Comparison of ENCODE assay signal across 8 cellular contexts in the genomic region with DNA sequence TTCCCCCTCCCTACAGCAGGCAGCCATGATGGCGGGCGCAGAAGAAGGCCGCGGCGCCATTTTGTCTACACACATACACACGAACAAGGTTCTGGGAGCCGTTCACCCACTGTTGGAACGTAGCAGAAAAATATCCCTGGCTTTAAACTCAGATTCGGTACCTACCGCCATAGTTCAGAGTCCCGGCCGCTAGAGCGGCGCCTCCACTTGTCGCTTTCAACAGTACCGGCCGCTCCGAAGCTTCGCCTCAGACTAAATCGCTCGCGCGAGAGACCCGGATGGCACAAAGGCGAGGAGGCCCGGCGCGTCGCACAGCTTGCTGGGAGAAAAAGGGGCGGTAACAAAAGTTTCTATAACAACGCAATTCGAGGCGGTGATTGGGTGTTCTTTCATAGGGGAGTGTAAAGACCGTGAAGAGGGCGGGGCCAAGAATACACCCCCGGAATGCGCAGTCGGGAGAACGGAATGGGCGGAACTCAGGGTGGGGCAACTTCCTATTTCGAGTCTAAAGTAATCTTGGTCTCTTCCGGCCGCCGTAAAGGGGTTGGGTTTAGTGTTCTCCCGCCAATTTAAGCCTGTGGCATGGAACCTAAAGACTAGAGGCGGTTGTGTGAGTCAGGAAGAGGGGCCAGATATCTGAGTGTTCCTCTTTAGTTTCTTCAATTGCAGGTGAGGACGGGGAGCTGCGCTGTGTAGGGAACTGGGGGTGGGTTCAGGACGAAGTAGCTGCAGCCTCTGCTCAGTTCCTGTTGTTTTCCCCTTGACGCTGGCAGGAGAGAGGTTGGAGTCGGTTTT. TPM values are rescaled to one million over a fixed set of nuclear protein-coding genes. Genes with fewer than 3 reads are reported as not detected.
DNase-seq lines count a peak whose midpoint lies in the region; ATAC-seq and TF ChIP-seq lines count a peak whose summit lies in the region.

A gene with protein sequence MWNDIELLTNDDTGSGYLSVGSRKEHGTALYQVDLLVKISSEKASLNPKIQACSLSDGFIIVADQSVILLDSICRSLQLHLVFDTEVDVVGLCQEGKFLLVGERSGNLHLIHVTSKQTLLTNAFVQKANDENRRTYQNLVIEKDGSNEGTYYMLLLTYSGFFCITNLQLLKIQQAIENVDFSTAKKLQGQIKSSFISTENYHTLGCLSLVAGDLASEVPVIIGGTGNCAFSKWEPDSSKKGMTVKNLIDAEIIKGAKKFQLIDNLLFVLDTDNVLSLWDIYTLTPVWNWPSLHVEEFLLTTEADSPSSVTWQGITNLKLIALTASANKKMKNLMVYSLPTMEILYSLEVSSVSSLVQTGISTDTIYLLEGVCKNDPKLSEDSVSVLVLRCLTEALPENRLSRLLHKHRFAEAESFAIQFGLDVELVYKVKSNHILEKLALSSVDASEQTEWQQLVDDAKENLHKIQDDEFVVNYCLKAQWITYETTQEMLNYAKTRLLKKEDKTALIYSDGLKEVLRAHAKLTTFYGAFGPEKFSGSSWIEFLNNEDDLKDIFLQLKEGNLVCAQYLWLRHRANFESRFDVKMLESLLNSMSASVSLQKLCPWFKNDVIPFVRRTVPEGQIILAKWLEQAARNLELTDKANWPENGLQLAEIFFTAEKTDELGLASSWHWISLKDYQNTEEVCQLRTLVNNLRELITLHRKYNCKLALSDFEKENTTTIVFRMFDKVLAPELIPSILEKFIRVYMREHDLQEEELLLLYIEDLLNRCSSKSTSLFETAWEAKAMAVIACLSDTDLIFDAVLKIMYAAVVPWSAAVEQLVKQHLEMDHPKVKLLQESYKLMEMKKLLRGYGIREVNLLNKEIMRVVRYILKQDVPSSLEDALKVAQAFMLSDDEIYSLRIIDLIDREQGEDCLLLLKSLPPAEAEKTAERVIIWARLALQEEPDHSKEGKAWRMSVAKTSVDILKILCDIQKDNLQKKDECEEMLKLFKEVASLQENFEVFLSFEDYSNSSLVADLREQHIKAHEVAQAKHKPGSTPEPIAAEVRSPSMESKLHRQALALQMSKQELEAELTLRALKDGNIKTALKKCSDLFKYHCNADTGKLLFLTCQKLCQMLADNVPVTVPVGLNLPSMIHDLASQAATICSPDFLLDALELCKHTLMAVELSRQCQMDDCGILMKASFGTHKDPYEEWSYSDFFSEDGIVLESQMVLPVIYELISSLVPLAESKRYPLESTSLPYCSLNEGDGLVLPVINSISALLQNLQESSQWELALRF (N-terminal part only) (plus strand): TSS at position 567 of the 795 bp plus-strand sequence. CDS start 2,815 bp downstream, outside the sequence.
A gene with protein sequence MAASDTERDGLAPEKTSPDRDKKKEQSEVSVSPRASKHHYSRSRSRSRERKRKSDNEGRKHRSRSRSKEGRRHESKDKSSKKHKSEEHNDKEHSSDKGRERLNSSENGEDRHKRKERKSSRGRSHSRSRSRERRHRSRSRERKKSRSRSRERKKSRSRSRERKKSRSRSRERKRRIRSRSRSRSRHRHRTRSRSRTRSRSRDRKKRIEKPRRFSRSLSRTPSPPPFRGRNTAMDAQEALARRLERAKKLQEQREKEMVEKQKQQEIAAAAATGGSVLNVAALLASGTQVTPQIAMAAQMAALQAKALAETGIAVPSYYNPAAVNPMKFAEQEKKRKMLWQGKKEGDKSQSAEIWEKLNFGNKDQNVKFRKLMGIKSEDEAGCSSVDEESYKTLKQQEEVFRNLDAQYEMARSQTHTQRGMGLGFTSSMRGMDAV (minus strand): TSS at position 254 of the 795 bp plus-strand sequence. CDS start 83 bp downstream, at position 171.

- peaks cover 30 to 37% of the 10 kb centered on the region in 2 donors for H3K4me1 ChIP-seq in naive thymus-derived CD4-positive, alpha-beta T cell (ENCODE audit: control insufficient read depth in 2 of 2, insufficient read depth in 2 of 2, low read length in 2 of 2)

- DNase-seq in EH (ENCODE audit: low read depth), result peak; percentile 100
- DNase-seq in GOT3 (lab: John Stamatoyannopoulos, UW), result peak; percentile 94
- peak; percentile 99 for DNase-seq in LNCaP clone FGC (ENCODE audit: low read depth)
- peak; percentile 99 for DNase-seq in RPMI8226
- peak; percentile 93 to 96 for DNase-seq in activated T-helper 1 cell treated with anti-CD3 and anti-CD28 coated beads, Interleukin-2, amount 50 U/mL, for 16 hours (ENCODE audit: low read depth in 1 of 2, low spot score in 1 of 2)
- DNase-seq in fibroblast of mammary gland (ENCODE audit: low read depth), result peak; percentile 100
- DNase-seq in naive thymus-derived CD4-positive, alpha-beta T cell, result peak; percentile 87 to 99 (median 99)
- DNase-seq in stimulated activated naive B cell treated with anti-CD40 and anti-IgM and Interleukin-4, amounts not matched to agents 10 μg/mL and 1 μg/mL and 100 μg/mL, for 72 hours, result peak; percentile 98

- no peaks in the 10 kb centered on the region for H3K9me3 Mint-ChIP-seq in naive thymus-derived CD4-positive, alpha-beta T cell
- no peaks in the 10 kb centered on the region for H3K9me3 Mint-ChIP-seq in stimulated activated naive B cell treated with anti-CD40 and anti-IgM and Interleukin-4, amounts not matched to agents 10 μg/mL and 1 μg/mL and 100 μg/mL, for 72 hours

- H3K4me3 ChIP-seq in LNCaP clone FGC (ENCODE audit: low read depth, low read length), result peak within 1 kb of the TSS; percentile 95
- peak within 1 kb of the TSS; percentile 87 for H3K4me3 ChIP-seq in fibroblast of mammary gland (ENCODE audit: control insufficient read depth, low read depth, low read length)
- peak within 1 kb of the TSS; percentile 86 for H3K4me3 ChIP-seq in naive thymus-derived CD4-positive, alpha-beta T cell (ENCODE audit: low read length)

- CTCF ChIA-PET in naive thymus-derived CD4-positive, alpha-beta T cell (lab: Charles Lee), result interaction anchor here (1.1 kb wide), 1 partner anchor 26 kb away, joined by 8 read pairs; a partner anchor contains a TSS

- no peaks in the 10 kb centered on the region for H3K27me3 Mint-ChIP-seq in naive thymus-derived CD4-positive, alpha-beta T cell
- H3K27me3 Mint-ChIP-seq in stimulated activated naive B cell treated with anti-CD40 and anti-IgM and Interleukin-4, amounts not matched to agents 10 μg/mL and 1 μg/mL and 100 μg/mL, for 72 hours, result no peaks in the 10 kb centered on the region

- POLR2A ChIA-PET in naive thymus-derived CD4-positive, alpha-beta T cell (lab: Charles Lee), result interaction anchor here (0.7 to 4.9 kb wide), 19 partner anchors 8 to 1305 kb away, joined by 3 to 115 read pairs (median 4); a partner anchor contains a TSS

- H3K4me1 Mint-ChIP-seq in naive thymus-derived CD4-positive, alpha-beta T cell, result peaks cover 24 to 41% (median 36%) of the 10 kb centered on the region in 7 donors
- H3K4me1 Mint-ChIP-seq in stimulated activated naive B cell treated with anti-CD40 and anti-IgM and Interleukin-4, amounts not matched to agents 10 μg/mL and 1 μg/mL and 100 μg/mL, for 72 hours, result peaks cover 16 to 26% of the 10 kb centered on the region in 2 donors

- H3K36me3 Mint-ChIP-seq in naive thymus-derived CD4-positive, alpha-beta T cell, result peaks cover 0 to 21% (median 8%) of the 10 kb centered on the region in 5 donors
- H3K36me3 Mint-ChIP-seq in stimulated activated naive B cell treated with anti-CD40 and anti-IgM and Interleukin-4, amounts not matched to agents 10 μg/mL and 1 μg/mL and 100 μg/mL, for 72 hours, result peaks cover 9 to 25% of the 10 kb centered on the region in 2 donors

- intact Hi-C loops in naive thymus-derived CD4-positive, alpha-beta T cell (cut with micrococcal nuclease), result loop anchor here (1.0 to 10.0 kb wide), 20 partner anchors 26 to 1840 kb away; a partner anchor contains a TSS

- H3K27me3 ChIP-seq in naive thymus-derived CD4-positive, alpha-beta T cell (ENCODE audit: control insufficient read depth in 2 of 2, insufficient read depth in 2 of 2, low read length in 2 of 2), result no peaks in the 10 kb centered on the region

- H3K36me3 ChIP-seq in naive thymus-derived CD4-positive, alpha-beta T cell (ENCODE audit: control insufficient read depth in 2 of 3, insufficient read depth in 3 of 3, low read length in 3 of 3), result peaks cover 0 to 10% (median 0%) of the 10 kb centered on the region in 3 experiments

- H3K4me3 Mint-ChIP-seq in naive thymus-derived CD4-positive, alpha-beta T cell, result no peak within 1 kb of the TSS
- no peak within 1 kb of the TSS for H3K4me3 Mint-ChIP-seq in stimulated activated naive B cell treated with anti-CD40 and anti-IgM and Interleukin-4, amounts not matched to agents 10 μg/mL and 1 μg/mL and 100 μg/mL, for 72 hours

- H3K27ac Mint-ChIP-seq in naive thymus-derived CD4-positive, alpha-beta T cell, result peak within 1 kb of the TSS in 1 of 9 donors; percentile 68
- no peak within 1 kb of the TSS for H3K27ac Mint-ChIP-seq in stimulated activated naive B cell treated with anti-CD40 and anti-IgM and Interleukin-4, amounts not matched to agents 10 μg/mL and 1 μg/mL and 100 μg/mL, for 72 hours

- H3K27ac ChIP-seq in naive thymus-derived CD4-positive, alpha-beta T cell (ENCODE audit: low read depth, low read length), result peak within 1 kb of the TSS; percentile 94

- TF ChIP-seq CTCF in LNCaP clone FGC (IDR thresholded peaks at IDR 0.05; ENCODE audit: control insufficient read depth, extremely low read depth, insufficient read depth) (no peak), fibroblast of mammary gland (conservative IDR thresholded peaks at IDR 0.05; ENCODE audit: control insufficient read depth, insufficient read depth, low read depth, low read length) (no peak)

- peak; percentile 96 for ATAC-seq in naive thymus-derived CD4-positive, alpha-beta T cell
- peak; percentile 88 to 92 for ATAC-seq in stimulated activated naive B cell treated with anti-CD40 and anti-IgM and Interleukin-4, amounts not matched to agents 10 μg/mL and 1 μg/mL and 100 μg/mL, for 72 hours (replicated peaks)

- no peaks in the 10 kb centered on the region for H3K9me3 ChIP-seq in naive thymus-derived CD4-positive, alpha-beta T cell (ENCODE audit: control insufficient read depth in 2 of 3, low read length in 3 of 3)

RNA-seq across cellular contexts. Expression of the first gene that starts in this region (rescaled TPM):
- 100 to 1,000 TPM in 1 of 5 experiments, 10 to 100 TPM in 4; 24.5 to 102 (median 31.0) TPM for total RNA-seq in naive thymus-derived CD4-positive, alpha-beta T cell
- 1 to 10 TPM; 4.0 to 5.2 TPM for polyA plus RNA-seq in naive thymus-derived CD4-positive, alpha-beta T cell

RNA-seq across cellular contexts. Expression of the second gene that starts in this region (rescaled TPM):
- 100 to 1,000 TPM in 4 of 5 experiments, 10 to 100 TPM in 1; 89.7 to 249 (median 139) TPM for total RNA-seq in naive thymus-derived CD4-positive, alpha-beta T cell
- polyA plus RNA-seq in naive thymus-derived CD4-positive, alpha-beta T cell, result 10 to 100 TPM; 32.1 to 56.1 TPM

Comparison
In these comparisons a context has a peak if more than half of its experiments do, and no peak if none do; other contexts are left out.
1. Peak in every context shown above with its lines: DNase-seq, ATAC-seq, H3K4me3 ChIP-seq and H3K27ac ChIP-seq.